In genomic region chr16:77592021-77592420, GRCh38 we compare ENCODE assay signal across 26 cellular contexts.
DNase-seq lines count a peak whose midpoint lies in the region; ATAC-seq, FAIRE-seq and TF ChIP-seq lines count a peak whose summit lies in the region.
"Had no signal": no experiment of that assay in that cellular context is flagged by ENCODE, and none has a peak within 500 bp of the region (broad histone marks: within the 10 kb centered on the region; RNA-seq: fewer than 3 reads in every experiment).

No MANE protein-coding gene starts in this region.

- H3K27me3 Mint-ChIP-seq in WTC11 (ENCODE audit: low read depth), result no peaks in the 10 kb centered on the region

- intact Hi-C loops in endothelial cell of umbilical vein (cut with micrococcal nuclease), result loop anchor here (5.0 kb wide), 1 partner anchor 130 kb away; the partner anchor contains the start of gene NUDT7

- H3K27ac ChIP-seq in endothelial cell of umbilical vein (ENCODE audit: insufficient read depth, low read depth, low read length), result peak overlapping the region; percentile 98
- H3K27ac ChIP-seq in subcutaneous abdominal adipose tissue (ENCODE audit: low read depth, low read length), result peak overlapping the region; percentile 14
- H3K27ac ChIP-seq: BLaER1 had no signal

- H3K9me3 ChIP-seq in endothelial cell of umbilical vein (replicated peaks; ENCODE audit: control insufficient read depth, insufficient read depth, low read length) (no peaks in the 10 kb centered on the region), subcutaneous abdominal adipose tissue (ENCODE audit: control insufficient read depth in 5 of 5, low read length in 5 of 5) (no peaks in the 10 kb centered on the region)
- H3K9me3 ChIP-seq: BE2C, BLaER1 had no signal

- no peaks in the 10 kb centered on the region for H3K9me1 ChIP-seq in endothelial cell of umbilical vein (replicated peaks; ENCODE audit: control insufficient read depth, extremely low read depth, insufficient read depth, low read length)

- DNase-seq in WTC11 (ENCODE audit: low spot score), result no peak
- DNase-seq in dermis blood vessel endothelial cell, result peak; percentile 13
- DNase-seq in endothelial cell of umbilical vein (ENCODE audit: low read depth, low spot score), result peak; percentile 43
- no peak for DNase-seq in NCI-H748 treated with DMSO at 0.1 percent for 48 hours (lab: John Stamatoyannopoulos, UW)
- DNase-seq in GM12891 (ENCODE audit: insufficient read length, low spot score), result no peak
- DNase-seq: 8988T; ACHN; BE2C; C1 segment of cervical spinal cord; CD4-positive, alpha-beta memory T cell; CD4-positive, CD25-positive, alpha-beta regulatory T cell; CD8-positive, alpha-beta memory T cell; COR-L47; DMS 273 treated with DMSO at 0.1 percent for 48 hours; DMS153; DMS53; DMS79; DND-41; EL; GDM1 had no signal

- H3K9ac ChIP-seq in endothelial cell of umbilical vein (replicated peaks; ENCODE audit: extremely low read depth, insufficient read depth, low read length) (peak overlapping the region; percentile 36), subcutaneous abdominal adipose tissue (ENCODE audit: low read length in 5 of 5) (peak overlapping the region in 1 of 5 donors; percentile 12)
- H3K9ac ChIP-seq: BLaER1 had no signal

- H3K4me3 Mint-ChIP-seq in WTC11, result no peak overlapping the region
- H3K4me3 Mint-ChIP-seq: CD14-positive monocyte; CD4-positive, alpha-beta memory T cell; CD4-positive, CD25-positive, alpha-beta regulatory T cell; CD8-positive, alpha-beta memory T cell had no signal

- H3K4me1 ChIP-seq in endothelial cell of umbilical vein (ENCODE audit: control insufficient read depth, extremely low read depth, insufficient read depth, low read length) (peaks cover 78% of the 10 kb centered on the region), subcutaneous abdominal adipose tissue (ENCODE audit: control insufficient read depth in 5 of 5, insufficient read depth in 5 of 5, low read length in 5 of 5) (peaks cover 0 to 49% (median 0%) of the 10 kb centered on the region in 5 donors)
- H3K4me1 ChIP-seq: BE2C, BLaER1 had no signal

- no peak overlapping the region for H3K27ac Mint-ChIP-seq in WTC11
- H3K27ac Mint-ChIP-seq: CD4-positive, alpha-beta memory T cell; CD4-positive, CD25-positive, alpha-beta regulatory T cell; CD8-positive, alpha-beta memory T cell had no signal

- H4K20me1 ChIP-seq in endothelial cell of umbilical vein (replicated peaks; ENCODE audit: control insufficient read depth, extremely low read depth, insufficient read depth, low read length), result no peaks in the 10 kb centered on the region
- H4K20me1 ChIP-seq: BLaER1 had no signal

- TF ChIP-seq POLR2A in endothelial cell of umbilical vein (IDR thresholded peaks at IDR 0.05; ENCODE audit: low read depth, low read length), result no peak
- no peak for TF ChIP-seq POLR2A in GM12891 (IDR thresholded peaks at IDR 0.05; ENCODE audit: low read depth, low read length)

- BruUV-seq in endothelial cell of umbilical vein (replicated peaks; lab: Mats Ljungman, UMichigan), result no TSS peak

- H3K36me3 Mint-ChIP-seq in WTC11, result no peaks in the 10 kb centered on the region
- H3K36me3 Mint-ChIP-seq: CD14-positive monocyte; CD4-positive, alpha-beta memory T cell; CD4-positive, CD25-positive, alpha-beta regulatory T cell; CD8-positive, alpha-beta memory T cell had no signal

- H3K27me3 ChIP-seq in endothelial cell of umbilical vein (ENCODE audit: control insufficient read depth in 2 of 2, insufficient read depth in 2 of 2, low read length in 2 of 2) (no peaks in the 10 kb centered on the region), subcutaneous abdominal adipose tissue (ENCODE audit: control insufficient read depth in 5 of 5, insufficient read depth in 4 of 5, low read length in 5 of 5) (no peaks in the 10 kb centered on the region)
- H3K27me3 ChIP-seq: BE2C, BLaER1 had no signal

- no peak overlapping the region for H2AFZ ChIP-seq in endothelial cell of umbilical vein (ENCODE audit: low read depth, low read length)

- ATAC-seq in WTC11 (no peak), GM19351 (IDR thresholded peaks at IDR 0.05; ENCODE audit: unreplicated experiment) (no peak)
- ATAC-seq: GM12878 had no signal

- no peaks in the 10 kb centered on the region for H3K79me2 ChIP-seq in endothelial cell of umbilical vein (ENCODE audit: control insufficient read depth, insufficient read depth, low read length)

- no peaks in the 10 kb centered on the region for H3K9me3 Mint-ChIP-seq in WTC11
- H3K9me3 Mint-ChIP-seq: CD14-positive monocyte; CD4-positive, alpha-beta memory T cell; CD8-positive, alpha-beta memory T cell had no signal

- peak overlapping the region; percentile 35 for H3K4me2 ChIP-seq in endothelial cell of umbilical vein (ENCODE audit: insufficient read depth, low read length)
- H3K4me2 ChIP-seq: BLaER1 had no signal

- H3K36me3 ChIP-seq in endothelial cell of umbilical vein (ENCODE audit: control insufficient read depth in 2 of 2, extremely low read depth in 1 of 2, insufficient read depth in 2 of 2, low read length in 2 of 2) (no peaks in the 10 kb centered on the region), subcutaneous abdominal adipose tissue (ENCODE audit: control insufficient read depth in 5 of 5, insufficient read depth in 5 of 5, low read length in 5 of 5) (no peaks in the 10 kb centered on the region)
- H3K36me3 ChIP-seq: BE2C, BLaER1 had no signal

- dilution Hi-C loops in endothelial cell of umbilical vein (cut with MboI; ENCODE audit: extremely low pct_ligation_motif_present, low sequenced_read_pairs), result loop anchor here (25.0 kb wide), 1 partner anchor 355 kb away; no protein-coding TSS in a partner anchor

- FAIRE-seq in endothelial cell of umbilical vein (lab: Jason Lieb, UNC) (no peak), GM12891 (lab: Jason Lieb, UNC) (no peak)
- FAIRE-seq: A204.1, GM12878 had no signal

- POLR2A ChIA-PET in WTC11 (lab: Charles Lee) (no interaction called here), endothelial cell of umbilical vein (lab: Charles Lee) (interaction anchor here (0.7 to 1.3 kb wide), 2 partner anchors 17 to 26 kb away, joined by 5 to 7 read pairs; no protein-coding TSS in a partner anchor)

- CTCF ChIA-PET in WTC11 (lab: Charles Lee), result interaction anchor here (0.9 to 1.2 kb wide), 2 partner anchors 9 to 508 kb away, joined by 3 read pairs; no protein-coding TSS in a partner anchor
- CTCF ChIA-PET in endothelial cell of umbilical vein (lab: Charles Lee), result interaction anchor here (1.1 to 2.5 kb wide), 4 partner anchors 7 to 154 kb away, joined by 3 to 10 read pairs (median 6); no protein-coding TSS in a partner anchor

- TF ChIP-seq CTCF in WTC11 (IDR thresholded peaks at IDR 0.05), result no peak
- no peak for TF ChIP-seq CTCF in endothelial cell of umbilical vein (IDR thresholded peaks at IDR 0.05; ENCODE audit: extremely low read depth in 1 of 2, insufficient read depth in 1 of 2, low read depth in 1 of 2, low read length in 2 of 2)

- peaks cover 20% of the 10 kb centered on the region for H3K4me1 Mint-ChIP-seq in WTC11
- H3K4me1 Mint-ChIP-seq: CD4-positive, alpha-beta memory T cell; CD4-positive, CD25-positive, alpha-beta regulatory T cell; CD8-positive, alpha-beta memory T cell had no signal

- H3K4me3 ChIP-seq in endothelial cell of umbilical vein (replicated peaks in 1 of 3; ENCODE audit: insufficient read depth in 1 of 3, low read depth in 1 of 3, low read length in 3 of 3), result no peak overlapping the region
- no peak overlapping the region for H3K4me3 ChIP-seq in subcutaneous abdominal adipose tissue (ENCODE audit: low read depth in 1 of 5, low read length in 5 of 5)
- H3K4me3 ChIP-seq: BLaER1, GM12878 had no signal

TF ChIP-seq in endothelial cell of umbilical vein, 7 proteins besides CTCF, POLR2A, EP300 and RAD21:
- TF ChIP-seq JUN (IDR thresholded peaks at IDR 0.05; ENCODE audit: borderline replicate concordance, insufficient read depth, insufficient read length, low read depth), result no peak
- TF ChIP-seq POLR2AphosphoS5 (IDR thresholded peaks at IDR 0.05; ENCODE audit: insufficient read depth, low read depth, low read length), result no peak
- TF ChIP-seq MAX (IDR thresholded peaks at IDR 0.05; ENCODE audit: insufficient read depth, insufficient read length), result no peak
- TF ChIP-seq FOS (IDR thresholded peaks at IDR 0.05; ENCODE audit: borderline replicate concordance, insufficient read depth, low read length), result no peak
- TF ChIP-seq GATA2 (IDR thresholded peaks at IDR 0.05; ENCODE audit: insufficient read depth, insufficient read length, low read depth, low read length), result no peak
- no peak for TF ChIP-seq EZH2 (IDR thresholded peaks at IDR 0.05; ENCODE audit: borderline replicate concordance, low read depth, low read length, severe bottlenecking)

TF ChIP-seq in GM12891, 5 proteins besides CTCF, POLR2A, EP300 and RAD21:
- no peak for TF ChIP-seq POU2F2 (IDR thresholded peaks at IDR 0.05; ENCODE audit: low read depth, low read length)

Comparison
In these comparisons a context has a peak if more than half of its experiments do, and no peak if none do; other contexts are left out.
1. DNase-seq: peak in dermis blood vessel endothelial cell (single experiment) and endothelial cell of umbilical vein (single experiment); none in WTC11 (single experiment), NCI-H748 treated with DMSO at 0.1 percent for 48 hours (single experiment) and GM12891 (single experiment).